9 cellular contexts compared by ENCODE assay signal in the genomic region with DNA sequence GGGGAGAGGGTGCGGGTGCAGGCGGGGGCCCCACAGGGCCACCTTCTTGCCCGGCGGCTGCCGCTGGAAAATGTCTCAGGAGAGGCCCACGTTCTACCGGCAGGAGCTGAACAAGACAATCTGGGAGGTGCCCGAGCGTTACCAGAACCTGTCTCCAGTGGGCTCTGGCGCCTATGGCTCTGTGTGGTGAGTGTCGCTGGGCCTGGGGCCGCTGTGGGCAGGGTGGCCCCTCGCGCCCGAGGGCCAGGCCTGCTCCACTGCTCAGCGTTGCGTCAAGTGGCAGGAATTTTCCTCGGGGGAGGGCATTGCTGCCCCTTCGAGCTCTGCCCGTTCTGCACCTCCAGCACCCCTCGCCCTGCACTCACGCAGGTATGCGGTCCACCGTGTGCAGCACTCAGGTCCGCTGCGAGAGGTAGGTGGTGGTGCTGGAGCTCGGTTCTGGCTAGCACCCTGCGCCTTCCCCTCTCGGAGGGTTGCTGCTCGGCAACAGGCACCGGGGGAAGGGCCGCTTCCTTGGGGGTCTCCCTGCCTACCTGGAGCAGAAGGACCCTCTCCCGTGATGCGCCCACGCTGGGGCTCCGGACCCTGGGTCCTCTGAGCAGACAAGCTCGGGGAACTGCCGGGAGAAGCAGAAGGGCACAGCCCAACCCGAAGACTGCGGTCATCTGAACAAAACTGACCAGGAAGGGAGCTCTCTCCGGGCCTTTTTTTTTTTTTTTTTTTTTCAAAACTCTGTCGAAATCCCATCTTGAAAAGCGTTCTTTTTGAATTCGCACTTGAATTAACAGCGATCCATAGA. TPM values are rescaled to one million over a fixed set of nuclear protein-coding genes. Genes with fewer than 3 reads are reported as not detected.
DNase-seq lines count a peak whose midpoint lies in the region; ATAC-seq and TF ChIP-seq lines count a peak whose summit lies in the region.
"Had no signal": no experiment of that assay in that cellular context is flagged by ENCODE, and none has a peak within 500 bp of the region (broad histone marks: within the 10 kb centered on the region; RNA-seq: fewer than 3 reads in every experiment).

No MANE protein-coding gene starts in this region.

- peaks cover 16% of the 10 kb centered on the region for H3K27me3 Mint-ChIP-seq in activated B cell treated with CpG ODN at 0.5 μM for 24 hours

- H3K36me3 Mint-ChIP-seq in activated B cell treated with CpG ODN at 0.5 μM for 24 hours (ENCODE audit: low read depth): peaks cover 7% of the 10 kb centered on the region

- TF ChIP-seq CTCF in activated B cell treated with CpG ODN at 0.5 μM for 24 hours (IDR thresholded peaks at IDR 0.05) (no peak), coronary artery (IDR thresholded peaks at IDR 0.05) (no peak), right lobe of liver (IDR thresholded peaks at IDR 0.05) (no peak)

- H3K27ac ChIP-seq in coronary artery (peak overlapping the region; percentile 89 to 91), right lobe of liver (peak overlapping the region; percentile 95 to 97 (median 95))

- H3K36me3 ChIP-seq in right lobe of liver: no peaks in the 10 kb centered on the region

- POLR2A ChIA-PET in activated B cell treated with CpG ODN at 0.5 μM for 24 hours (lab: Charles Lee): interaction anchor here (0.6 to 3.9 kb wide), 16 partner anchors 10 to 1406 kb away, joined by 3 to 31 read pairs (median 6); partner anchors contain the start of genes BRPF3, MAPK13 and ZNF76

- H3K4me1 Mint-ChIP-seq in activated B cell treated with CpG ODN at 0.5 μM for 24 hours: peaks cover 46% of the 10 kb centered on the region

- ATAC-seq in GM21381 (IDR thresholded peaks at IDR 0.05; ENCODE audit: unreplicated experiment) (peak; percentile 25), activated B cell treated with CpG ODN at 0.5 μM for 24 hours (ENCODE audit: low read depth) (peak; percentile 10), right lobe of liver (peak; percentile 27 to 42 (median 38))

- peak overlapping the region; percentile 95 for H3K4me3 ChIP-seq in coronary artery
- peak overlapping the region; percentile 86 to 96 (median 92) for H3K4me3 ChIP-seq in right lobe of liver

- intact Hi-C loops in activated B cell treated with CpG ODN at 0.5 μM for 24 hours (cut with micrococcal nuclease): no loop called here
- intact Hi-C loops in right lobe of liver (cut with DNase I): loop anchor here in 1 of 2 donors (5.0 kb wide), 1 partner anchor 69 kb away; no protein-coding TSS in a partner anchor

- H3K27me3 ChIP-seq in right lobe of liver: no peaks in the 10 kb centered on the region

- DNase-seq in COLO668 (lab: John Stamatoyannopoulos, UW; ENCODE audit: unreplicated experiment) (peak; percentile 49), HT-29 (ENCODE audit: low spot score) (peak; percentile 60), activated B cell treated with CpG ODN at 0.5 μM for 24 hours (no peak), coronary artery (ENCODE audit: low spot score) (peak; percentile 80), right lobe of liver (peak; percentile 57 to 72 (median 62)), NCI-H187 treated with DMSO at 0.1 percent for 48 hours (lab: John Stamatoyannopoulos, UW) (no peak)
- peak; percentile 28 to 39 for DNase-seq in stimulated activated CD4-positive, alpha-beta T cell treated with anti-CD3 and anti-CD28 coated beads, Interleukin-4, amount 100 ng/mL, for 4 hours

- H3K9me3 ChIP-seq in right lobe of liver: no peaks in the 10 kb centered on the region

- H3K4me3 Mint-ChIP-seq in activated B cell treated with CpG ODN at 0.5 μM for 24 hours: peak overlapping the region; percentile 92

- WGBS in right lobe of liver (ENCODE audit: insufficient coverage, low coverage, low lambda C conversion rate, missing lambda C conversion rate): under 1% methylated on average over 7 of the region's 45 CpGs

- CTCF ChIA-PET in activated B cell treated with CpG ODN at 0.5 μM for 24 hours (lab: Charles Lee): interaction anchor here (0.9 to 5.7 kb wide), 14 partner anchors 10 to 395 kb away, joined by 3 to 83 read pairs (median 6); no protein-coding TSS in a partner anchor

- no peak for TF ChIP-seq POLR2A in right lobe of liver (IDR thresholded peaks at IDR 0.05)

- peaks cover 0 to 30% (median 5%) of the 10 kb centered on the region in 4 donors for H3K4me1 ChIP-seq in right lobe of liver

- peak overlapping the region; percentile 92 for H3K27ac Mint-ChIP-seq in activated B cell treated with CpG ODN at 0.5 μM for 24 hours

- no peaks in the 10 kb centered on the region for H3K9me3 Mint-ChIP-seq in activated B cell treated with CpG ODN at 0.5 μM for 24 hours

RNA-seq across cellular contexts. Expression of gene MAPK14, which starts 0.7 kb away (rescaled TPM):
- total RNA-seq in HT-29 (2014; rRNA removed; shearing (Covaris generic)): 33.6 and 38.0 TPM in 2 replicates
- total RNA-seq in activated B cell treated with CpG ODN at 0.5 μM for 24 hours (39.7 and 45.4 TPM in 2 replicates), right lobe of liver (10 to 100 TPM; 37.9 to 53.3 (median 45.3) TPM)

RNA-seq across cellular contexts. Expression of gene SLC26A8, which starts 3.8 kb away (rescaled TPM):
- total RNA-seq in HT-29 (2014; rRNA removed; shearing (Covaris generic)): not detected in 2 replicates
- total RNA-seq in activated B cell treated with CpG ODN at 0.5 μM for 24 hours: not detected in 2 replicates
- total RNA-seq in right lobe of liver: under 1 TPM; 0.06 to 0.33 (median 0.09) TPM
- total RNA-seq: T-helper 2 cell treated with Interferon-gamma antibody and Interleukin-4, amounts not matched to agents 100 ng/mL and 5 ng/mL, for 36 hours had no signal

Comparison
In these comparisons a context has a peak if more than half of its experiments do, and no peak if none do; other contexts are left out.
1. DNase-seq: peak in COLO668 (single experiment), HT-29 (single experiment), coronary artery (single experiment), right lobe of liver (3 of 3) and stimulated activated CD4-positive, alpha-beta T cell treated with anti-CD3 and anti-CD28 coated beads, Interleukin-4, amount 100 ng/mL, for 4 hours (2 of 2); none in activated B cell treated with CpG ODN at 0.5 μM for 24 hours (single experiment) and NCI-H187 treated with DMSO at 0.1 percent for 48 hours (single experiment).
2. Peak in every context shown above with its lines, with median percentiles within 50 percentile points of each other: ATAC-seq.